In the genomic region with DNA sequence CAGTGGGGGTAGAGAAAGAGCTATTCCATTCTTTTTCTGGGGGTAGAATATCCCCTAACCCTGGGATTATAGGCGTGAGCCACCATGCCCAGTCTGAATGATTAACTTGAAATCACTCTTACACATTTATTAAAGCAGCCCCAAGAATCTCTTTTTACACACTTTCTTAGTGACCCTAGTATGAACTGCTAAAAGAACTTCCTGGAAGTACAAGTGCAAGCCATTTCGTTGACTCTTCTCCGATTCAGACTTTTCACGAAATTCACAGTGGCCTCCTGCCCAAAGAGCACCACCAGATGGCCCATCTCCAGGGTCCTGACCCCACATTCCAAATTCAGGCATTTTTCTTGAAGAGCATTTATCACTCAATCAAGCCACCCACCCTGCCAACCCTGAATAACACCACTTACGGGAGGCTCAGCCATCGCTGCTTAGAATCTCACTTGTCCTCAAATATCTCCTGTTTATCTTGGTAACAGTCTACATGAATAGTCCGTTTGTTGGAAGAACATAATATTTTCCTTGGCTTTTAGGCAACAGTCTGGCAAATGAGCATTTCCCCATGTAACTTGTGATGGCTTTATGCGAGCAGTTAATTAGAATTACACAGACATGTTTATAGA, we compare ENCODE assay signal across 20 cellular contexts. TPM values are rescaled to one million over a fixed set of nuclear protein-coding genes. Genes with fewer than 3 reads are reported as not detected.
DNase-seq lines count a peak whose midpoint lies in the region; TF ChIP-seq lines count a peak whose summit lies in the region.
"Had no signal": no experiment of that assay in that cellular context is flagged by ENCODE, and none has a peak within 500 bp of the region (broad histone marks: within the 10 kb centered on the region; RNA-seq: fewer than 3 reads in every experiment).

No MANE protein-coding gene starts in this region.

- peak overlapping the region in 1 of 11 experiments; percentile 27; a peak in 1 of 22 replicates for H3K9ac ChIP-seq in BLaER1 treated with 17β-estradiol and CSF1 and Interleukin-3, amounts not matched to agents 10 nM and 100 nM
- no peak overlapping the region for H3K9ac ChIP-seq in stomach smooth muscle (ENCODE audit: low read length in 2 of 2)

- H3K4me2 ChIP-seq in BLaER1 treated with 17β-estradiol and CSF1 and Interleukin-3, amounts not matched to agents 10 nM and 100 nM = peak overlapping the region in 9 of 11 experiments; percentile 45 to 74 (median 63); a peak in 17 of 22 replicates
- H3K4me2 ChIP-seq: A549 had no signal

- H3K9me3 Mint-ChIP-seq in mesothelial cell of epicardium = no peaks in the 10 kb centered on the region
- H3K9me3 Mint-ChIP-seq: activated CD4-positive, alpha-beta memory T cell treated with anti-CD3 and anti-CD28 coated beads, Interleukin-2, amount 10 ng/mL, durations not matched to agents 7 days and 5 days; activated naive CD8-positive, alpha-beta T cell treated with anti-CD3 and anti-CD28 coated beads for 36 hours; activated T-cell treated with anti-CD3 and anti-CD28 coated beads, Interleukin-2, amount 50 U/mL, for 24 hours; central memory CD8-positive, alpha-beta T cell; memory B cell; T-cell had no signal

- no peak for TF ChIP-seq CTCF in esophagus muscularis mucosa (IDR thresholded peaks at IDR 0.05)
- TF ChIP-seq CTCF in mesothelial cell of epicardium (IDR thresholded peaks at IDR 0.05; ENCODE audit: unreplicated experiment) = no peak

- peaks cover 23% of the 10 kb centered on the region for H3K4me1 Mint-ChIP-seq in mesothelial cell of epicardium
- H3K4me1 Mint-ChIP-seq: activated CD4-positive, alpha-beta memory T cell treated with anti-CD3 and anti-CD28 coated beads, Interleukin-2, amount 10 ng/mL, durations not matched to agents 7 days and 5 days; activated naive CD8-positive, alpha-beta T cell treated with anti-CD3 and anti-CD28 coated beads for 36 hours; central memory CD8-positive, alpha-beta T cell; memory B cell; T-cell had no signal

- H3K27ac ChIP-seq in BLaER1 treated with 17β-estradiol and CSF1 and Interleukin-3, amounts not matched to agents 10 nM and 100 nM = peak overlapping the region in 5 of 11 experiments; percentile 30 to 39 (median 33); a peak in 6 of 22 replicates
- H3K27ac ChIP-seq in esophagus muscularis mucosa (replicated peaks in 1 of 4) (peak overlapping the region; percentile 60 to 75 (median 66)), stomach smooth muscle (ENCODE audit: low read length) (peak overlapping the region; percentile 62), substantia nigra (ENCODE audit: low read depth, low read length, poor library complexity, severe bottlenecking) (no peak overlapping the region)
- H3K27ac ChIP-seq: A549, C4-2B had no signal

- no peaks in the 10 kb centered on the region for H3K27me3 ChIP-seq in BLaER1 treated with 17β-estradiol and CSF1 and Interleukin-3, amounts not matched to agents 10 nM and 100 nM
- no peaks in the 10 kb centered on the region for H3K27me3 ChIP-seq in esophagus muscularis mucosa
- H3K27me3 ChIP-seq in stomach smooth muscle (ENCODE audit: control insufficient read depth in 1 of 2, insufficient read depth in 2 of 2, low read length in 2 of 2) = no peaks in the 10 kb centered on the region
- H3K27me3 ChIP-seq: testis had no signal

- no peaks in the 10 kb centered on the region for H3K36me3 Mint-ChIP-seq in mesothelial cell of epicardium
- H3K36me3 Mint-ChIP-seq: activated naive CD8-positive, alpha-beta T cell treated with anti-CD3 and anti-CD28 coated beads for 36 hours; memory B cell; T-cell had no signal

- DNase-seq in esophagus muscularis mucosa (ENCODE audit: extremely low spot score) (no peak), mesothelial cell of epicardium (ENCODE audit: low spot score in 2 of 2, unreplicated experiment in 2 of 2) (no peak), NCI-H2227 (lab: John Stamatoyannopoulos, UW; ENCODE audit: unreplicated experiment) (no peak), NCI-H2081 (lab: John Stamatoyannopoulos, UW) (no peak), substantia nigra (lab: John Stamatoyannopoulos, UW) (no peak), NCI-H510A (lab: John Stamatoyannopoulos, UW) (no peak)
- DNase-seq: activated CD4-positive, alpha-beta memory T cell treated with anti-CD3 and anti-CD28 coated beads, Interleukin-2, amount 10 ng/mL, durations not matched to agents 7 days and 5 days; activated naive CD8-positive, alpha-beta T cell treated with anti-CD3 and anti-CD28 coated beads for 36 hours; activated T-cell treated with anti-CD3 and anti-CD28 coated beads, Interleukin-2, amount 50 U/mL, for 24 hours; NCI-H1694; stimulated activated CD4-positive, alpha-beta T cell treated with anti-CD3 and anti-CD28 coated beads, Interleukin-2, amount 100 ng/mL, for 48 hours; T-cell had no signal

- peaks cover 8 to 100% (median 94%) of the 10 kb centered on the region in 10 experiments; a peak in 19 of 20 replicates for H3K4me1 ChIP-seq in BLaER1 treated with 17β-estradiol and CSF1 and Interleukin-3, amounts not matched to agents 10 nM and 100 nM
- peaks cover 57 to 73% (median 62%) of the 10 kb centered on the region in 4 donors for H3K4me1 ChIP-seq in esophagus muscularis mucosa
- H3K4me1 ChIP-seq in stomach smooth muscle (ENCODE audit: control insufficient read depth, insufficient read depth, low read length) = peaks cover 24% of the 10 kb centered on the region
- H3K4me1 ChIP-seq: A549 had no signal

- intact Hi-C loops in esophagus muscularis mucosa (cut with DNase I) = no loop called here

- no peaks in the 10 kb centered on the region for H3K9me3 ChIP-seq in BLaER1 treated with 17β-estradiol and CSF1 and Interleukin-3, amounts not matched to agents 10 nM and 100 nM (replicated peaks in 1 of 11)
- no peaks in the 10 kb centered on the region for H3K9me3 ChIP-seq in esophagus muscularis mucosa
- H3K9me3 ChIP-seq in stomach smooth muscle (ENCODE audit: control insufficient read depth in 2 of 2, low read length in 2 of 2) = no peaks in the 10 kb centered on the region
- H3K9me3 ChIP-seq: A549, testis had no signal

- H4K20me1 ChIP-seq in BLaER1 treated with 17β-estradiol and CSF1 and Interleukin-3, amounts not matched to agents 10 nM and 100 nM = peaks cover 0 to 5% (median 0%) of the 10 kb centered on the region in 11 experiments; a peak in 1 of 22 replicates

- no peak overlapping the region for H3K4me3 ChIP-seq in BLaER1 treated with 17β-estradiol and CSF1 and Interleukin-3, amounts not matched to agents 10 nM and 100 nM
- H3K4me3 ChIP-seq in esophagus muscularis mucosa (no peak overlapping the region), stomach smooth muscle (ENCODE audit: low read length in 2 of 2) (peak overlapping the region in 1 of 2 donors; percentile 22)
- H3K4me3 ChIP-seq: A549, testis had no signal

- no peak overlapping the region for H3K4me3 Mint-ChIP-seq in mesothelial cell of epicardium
- H3K4me3 Mint-ChIP-seq: activated CD4-positive, alpha-beta memory T cell treated with anti-CD3 and anti-CD28 coated beads, Interleukin-2, amount 10 ng/mL, durations not matched to agents 7 days and 5 days; activated naive CD8-positive, alpha-beta T cell treated with anti-CD3 and anti-CD28 coated beads for 36 hours; activated T-cell treated with anti-CD3 and anti-CD28 coated beads, Interleukin-2, amount 50 U/mL, for 24 hours; central memory CD8-positive, alpha-beta T cell; memory B cell; T-cell had no signal

- no peak for TF ChIP-seq POLR2A in esophagus muscularis mucosa (IDR thresholded peaks at IDR 0.05; ENCODE audit: low read depth)

- H3K27me3 Mint-ChIP-seq in mesothelial cell of epicardium (ENCODE audit: low read depth) = no peaks in the 10 kb centered on the region

- 50% methylated on average over 8 of the region's 8 CpGs for WGBS in esophagus muscularis mucosa

- peaks cover 0 to 4% (median 0%) of the 10 kb centered on the region in 11 experiments; a peak in 1 of 22 replicates for H3K36me3 ChIP-seq in BLaER1 treated with 17β-estradiol and CSF1 and Interleukin-3, amounts not matched to agents 10 nM and 100 nM
- no peaks in the 10 kb centered on the region for H3K36me3 ChIP-seq in esophagus muscularis mucosa
- H3K36me3 ChIP-seq in stomach smooth muscle (ENCODE audit: control insufficient read depth in 2 of 2, insufficient read depth in 2 of 2, low read length in 2 of 2) = no peaks in the 10 kb centered on the region

- no peak for TF ChIP-seq EP300 in esophagus muscularis mucosa (IDR thresholded peaks at IDR 0.05)

- peak overlapping the region; percentile 10 for H3K27ac Mint-ChIP-seq in mesothelial cell of epicardium
- H3K27ac Mint-ChIP-seq: activated CD4-positive, alpha-beta memory T cell treated with anti-CD3 and anti-CD28 coated beads, Interleukin-2, amount 10 ng/mL, durations not matched to agents 7 days and 5 days; activated naive CD8-positive, alpha-beta T cell treated with anti-CD3 and anti-CD28 coated beads for 36 hours; activated T-cell treated with anti-CD3 and anti-CD28 coated beads, Interleukin-2, amount 50 U/mL, for 24 hours; memory B cell; T-cell had no signal

RNA-seq across cellular contexts. Expression of gene ZNF423, which starts 28.0 kb away (rescaled TPM):
- total RNA-seq in esophagus muscularis mucosa (10 to 100 TPM in 2 of 4 donors, 1 to 10 TPM in 2; 8.7 to 22.5 (median 10.3) TPM), mesothelial cell of epicardium (19.0 to 20.3 TPM (median 19.8 TPM) in 3 replicates)
- total RNA-seq: activated CD4-positive, alpha-beta memory T cell treated with anti-CD3 and anti-CD28 coated beads, Interleukin-2, amount 10 ng/mL, durations not matched to agents 7 days and 5 days; activated naive CD8-positive, alpha-beta T cell treated with anti-CD3 and anti-CD28 coated beads for 36 hours; MCF 10A had no signal
